In the genomic region with DNA sequence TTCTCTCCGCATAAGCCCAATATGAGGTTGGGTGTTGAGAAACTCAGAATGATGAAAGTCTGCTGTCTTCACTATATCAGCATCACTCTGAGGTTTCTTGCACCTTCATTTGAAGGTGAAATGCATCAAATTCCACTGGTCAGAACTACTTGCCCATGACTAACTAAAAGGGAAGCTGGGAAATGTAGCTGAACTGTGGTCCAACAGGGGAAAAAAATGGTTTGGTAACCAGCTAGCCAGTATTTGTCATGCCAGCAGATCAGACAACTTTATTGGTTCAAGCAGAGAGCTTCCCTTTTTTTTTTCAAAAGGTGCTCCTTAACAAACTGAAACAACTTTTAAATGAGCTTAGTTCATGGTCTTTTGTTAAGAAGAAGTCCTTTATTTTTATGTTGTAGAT, we compare ENCODE assay signal across 16 cellular contexts. TPM values are rescaled to one million over a fixed set of nuclear protein-coding genes. Genes with fewer than 3 reads are reported as not detected.
DNase-seq lines count a peak whose midpoint lies in the region; ATAC-seq and TF ChIP-seq lines count a peak whose summit lies in the region.
"Had no signal": no experiment of that assay in that cellular context is flagged by ENCODE, and none has a peak within 500 bp of the region (broad histone marks: within the 10 kb centered on the region; RNA-seq: fewer than 3 reads in every experiment).

No MANE protein-coding gene starts in this region.

- H3K4me1 ChIP-seq in trophoblast cell (ENCODE audit: control insufficient read depth in 1 of 2, insufficient read depth in 2 of 2, low read length in 2 of 2) = no peaks in the 10 kb centered on the region
- no peaks in the 10 kb centered on the region for H3K4me1 ChIP-seq in CD4-positive, alpha-beta memory T cell (ENCODE audit: insufficient read depth, low read length)
- H3K4me1 ChIP-seq: pancreas had no signal

- no peak overlapping the region for H3K23ac ChIP-seq in trophoblast cell (ENCODE audit: low read length)

- TF ChIP-seq POLR2A in NB4 (IDR thresholded peaks at IDR 0.05; ENCODE audit: extremely low read depth, insufficient read length) = no peak

- no peaks in the 10 kb centered on the region for H3K9me3 Mint-ChIP-seq in CD4-positive, alpha-beta memory T cell
- H3K9me3 Mint-ChIP-seq: activated T-helper 1 cell treated with anti-CD3 and anti-CD28 coated beads, Interleukin-12 subunit alpha, Interleukin-12 subunit beta, Interleukin-2, Interleukin-4 antibody, amounts not matched to agents 30 ng/mL and 10 ng/mL and 1 ng/mL, durations not matched to agents 14 hours and 24 hours and 36 hours; CD4-positive, CD25-positive, alpha-beta regulatory T cell; WTC11 had no signal

- no peaks in the 10 kb centered on the region for H3K36me3 ChIP-seq in trophoblast cell (ENCODE audit: control insufficient read depth in 1 of 2, insufficient read depth in 2 of 2, low read length in 2 of 2)
- H3K36me3 ChIP-seq in CD4-positive, alpha-beta memory T cell (ENCODE audit: insufficient read depth, low read length) = no peaks in the 10 kb centered on the region
- H3K36me3 ChIP-seq: pancreas had no signal

- intact Hi-C loops in CD4-positive, alpha-beta memory T cell (cut with micrococcal nuclease) = no loop called here

- no peak overlapping the region for H2AK5ac ChIP-seq in trophoblast cell (ENCODE audit: low read length)

- no peaks in the 10 kb centered on the region for H3K27me3 ChIP-seq in trophoblast cell (ENCODE audit: insufficient read depth, low read length)
- H3K27me3 ChIP-seq in CD4-positive, alpha-beta memory T cell (ENCODE audit: insufficient read depth, low read length) = no peaks in the 10 kb centered on the region
- H3K27me3 ChIP-seq: pancreas had no signal

- H3K27ac ChIP-seq in trophoblast cell (ENCODE audit: low read depth, low read length) = no peak overlapping the region
- no peak overlapping the region for H3K27ac ChIP-seq in CD4-positive, alpha-beta memory T cell (ENCODE audit: low read depth, low read length)
- H3K27ac ChIP-seq: pancreas, skin epidermis had no signal

- H2AFZ ChIP-seq in trophoblast cell (ENCODE audit: insufficient read depth, low read length, poor library complexity) = no peak overlapping the region

- no peak overlapping the region for H2BK120ac ChIP-seq in trophoblast cell (ENCODE audit: insufficient read depth, low read length, poor library complexity)

- H3K27me3 Mint-ChIP-seq in CD4-positive, alpha-beta memory T cell = peaks cover 0 to 3% of the 10 kb centered on the region in 2 donors

- no peak overlapping the region for H3K14ac ChIP-seq in trophoblast cell (ENCODE audit: low read length)

- no peaks in the 10 kb centered on the region for H3K79me1 ChIP-seq in trophoblast cell (ENCODE audit: low read length)

- no peaks in the 10 kb centered on the region for H3K79me2 ChIP-seq in trophoblast cell (ENCODE audit: control insufficient read depth, insufficient read depth, low read length, poor library complexity)

- CTCF ChIA-PET in CD4-positive, alpha-beta memory T cell (lab: Charles Lee; ENCODE audit: partially characterized antibody) = interaction anchor here (0.6 to 1.6 kb wide), 6 partner anchors 8 to 306 kb away, joined by 3 to 5 read pairs (median 4); a partner anchor contains a TSS

- no CpG with 5 or more reads among the region's 1 CpG for WGBS in trophoblast cell (ENCODE audit: extremely low coverage, insufficient coverage, insufficient read length)

- in situ Hi-C loops in astrocyte of the spinal cord (cut with HindIII; ENCODE audit: low sequenced_read_pairs) = no loop called here

- H3K18ac ChIP-seq in trophoblast cell (ENCODE audit: low read length) = no peak overlapping the region

- H3K4me1 Mint-ChIP-seq in CD4-positive, alpha-beta memory T cell = no peaks in the 10 kb centered on the region
- H3K4me1 Mint-ChIP-seq: CD4-positive, CD25-positive, alpha-beta regulatory T cell had no signal

- peak overlapping the region in 1 of 7 donors; percentile 50 for H3K27ac Mint-ChIP-seq in CD4-positive, alpha-beta memory T cell
- H3K27ac Mint-ChIP-seq: activated T-helper 1 cell treated with anti-CD3 and anti-CD28 coated beads, Interleukin-12 subunit alpha, Interleukin-12 subunit beta, Interleukin-2, Interleukin-4 antibody, amounts not matched to agents 30 ng/mL and 10 ng/mL and 1 ng/mL, durations not matched to agents 14 hours and 24 hours and 36 hours; CD4-positive, CD25-positive, alpha-beta regulatory T cell; WTC11 had no signal

- H2BK5ac ChIP-seq in trophoblast cell (ENCODE audit: low read depth, low read length, poor library complexity) = no peak overlapping the region

- H4K8ac ChIP-seq in trophoblast cell (ENCODE audit: low read depth, low read length) = no peak overlapping the region

- no peak overlapping the region for H4K91ac ChIP-seq in trophoblast cell (ENCODE audit: low read depth, low read length)

- no peak overlapping the region for H3K4me2 ChIP-seq in trophoblast cell (ENCODE audit: low read length)

- H3K9me3 ChIP-seq in trophoblast cell (ENCODE audit: insufficient read depth, low read depth, low read length) = no peaks in the 10 kb centered on the region
- H3K9me3 ChIP-seq in CD4-positive, alpha-beta memory T cell (ENCODE audit: control insufficient read depth in 1 of 2, low read length in 2 of 2) = no peaks in the 10 kb centered on the region
- H3K9me3 ChIP-seq: pancreas had no signal

- H2BK12ac ChIP-seq in trophoblast cell (ENCODE audit: low read length) = no peak overlapping the region

- H3K4ac ChIP-seq in trophoblast cell (ENCODE audit: low read depth, low read length) = no peak overlapping the region

- no peak overlapping the region for H4K12ac ChIP-seq in trophoblast cell (ENCODE audit: low read depth, low read length)

- H3K4me3 ChIP-seq in NB4 (ENCODE audit: low read depth, low read length) = no peak overlapping the region
- no peak overlapping the region for H3K4me3 ChIP-seq in astrocyte of the spinal cord (ENCODE audit: low read depth, low read length)
- H3K4me3 ChIP-seq in trophoblast cell (ENCODE audit: low read depth, low read length) = no peak overlapping the region
- H3K4me3 ChIP-seq in CD4-positive, alpha-beta memory T cell (ENCODE audit: low read length in 2 of 2) = no peak overlapping the region
- H3K4me3 ChIP-seq: pancreas, skin epidermis had no signal

- POLR2A ChIA-PET in CD4-positive, alpha-beta memory T cell (lab: Charles Lee; ENCODE audit: partially characterized antibody) = interaction anchor here (0.9 kb wide), 1 partner anchor 54 kb away, joined by 3 read pairs; a partner anchor contains a TSS

- no peak overlapping the region for H3K4me3 Mint-ChIP-seq in CD4-positive, alpha-beta memory T cell
- H3K4me3 Mint-ChIP-seq: activated T-helper 1 cell treated with anti-CD3 and anti-CD28 coated beads, Interleukin-12 subunit alpha, Interleukin-12 subunit beta, Interleukin-2, Interleukin-4 antibody, amounts not matched to agents 30 ng/mL and 10 ng/mL and 1 ng/mL, durations not matched to agents 14 hours and 24 hours and 36 hours; CD4-positive, CD25-positive, alpha-beta regulatory T cell; WTC11 had no signal

- no peaks in the 10 kb centered on the region for H3K36me3 Mint-ChIP-seq in CD4-positive, alpha-beta memory T cell
- H3K36me3 Mint-ChIP-seq: CD4-positive, CD25-positive, alpha-beta regulatory T cell had no signal

- DNase-seq in GF-D8 (lab: John Stamatoyannopoulos, UW) (peak; percentile 13), NB4 (ENCODE audit: low read depth) (peak; percentile 78), astrocyte of the spinal cord (ENCODE audit: low read depth, low spot score) (peak; percentile 38), trophoblast cell (peak; percentile 69 to 93), cerebellar nuclear complex (lab: John Stamatoyannopoulos, UW) (no peak)
- DNase-seq in CD4-positive, alpha-beta memory T cell = no peak
- DNase-seq: activated CD8-positive, alpha-beta memory T cell treated with anti-CD3 and anti-CD28 coated beads for 24 hours; CD4-positive, CD25-positive, alpha-beta regulatory T cell; foreskin melanocyte; MM.1S; NCI-H2081; pancreas had no signal

- no peak for TF ChIP-seq CTCF in NB4 (IDR thresholded peaks at IDR 0.05; ENCODE audit: low read depth, low read length)
- TF ChIP-seq CTCF in astrocyte of the spinal cord (IDR thresholded peaks at IDR 0.05; ENCODE audit: low read depth, low read length) = no peak

- H3K9ac ChIP-seq in trophoblast cell (ENCODE audit: low read length) = no peak overlapping the region

- no peak for ATAC-seq in HG03045 (IDR thresholded peaks at IDR 0.05; ENCODE audit: unreplicated experiment)
- ATAC-seq: pancreas, WTC11 had no signal

RNA-seq across cellular contexts. Expression of a gene that starts 14.2 kb away (rescaled TPM):
- polyA plus RNA-seq in trophoblast cell (2013) = 145 and 149 TPM in 2 replicates
- 10 to 100 TPM; 32.0 to 40.4 TPM for total RNA-seq in CD4-positive, alpha-beta memory T cell
- polyA plus RNA-seq in CD4-positive, alpha-beta memory T cell = 1 to 10 TPM; 2.4 to 7.0 TPM

RNA-seq across cellular contexts. Expression of a gene that starts 54.6 kb away (rescaled TPM):
- 329 and 350 TPM in 2 replicates for polyA plus RNA-seq in trophoblast cell (2013)
- 10 to 100 TPM; 53.2 to 57.6 TPM for total RNA-seq in CD4-positive, alpha-beta memory T cell
- 100 to 1,000 TPM; 115 to 116 TPM for polyA plus RNA-seq in CD4-positive, alpha-beta memory T cell

Comparison
In these comparisons a context has a peak if more than half of its experiments do, and no peak if none do; other contexts are left out.
1. DNase-seq: peak in GF-D8 (single experiment), NB4 (single experiment), astrocyte of the spinal cord (single experiment) and trophoblast cell (2 of 2); none in CD4-positive, alpha-beta memory T cell (0 of 5) and cerebellar nuclear complex (0 of 2).